ENCODE assay signal across 29 cellular contexts in genomic region chr12:108614041-108614440, GRCh38. TPM values are rescaled to one million over a fixed set of nuclear protein-coding genes. Genes with fewer than 3 reads are reported as not detected.
DNase-seq lines count a peak whose midpoint lies in the region; ATAC-seq and TF ChIP-seq lines count a peak whose summit lies in the region.
"Had no signal": no experiment of that assay in that cellular context is flagged by ENCODE, and none has a peak within 500 bp of the region (broad histone marks: within the 10 kb centered on the region; RNA-seq: fewer than 3 reads in every experiment).

No MANE protein-coding gene starts in this region.

- ATAC-seq in CD4-positive, CD25-positive, alpha-beta regulatory T cell (ENCODE audit: low read depth in 2 of 2) = no peak
- ATAC-seq in IMR-90 (ENCODE audit: low read depth) (no peak), HG03432 (IDR thresholded peaks at IDR 0.05; ENCODE audit: unreplicated experiment) (no peak), GM18873 (IDR thresholded peaks at IDR 0.05; ENCODE audit: low FRiP score, unreplicated experiment) (no peak)
- ATAC-seq in central memory CD8-positive, alpha-beta T cell (replicated peaks; ENCODE audit: extremely low read depth, poor library complexity, severe bottlenecking) = no peak
- ATAC-seq in natural killer cell treated with Interleukin-12 subunit alpha and Interleukin-12 subunit beta and Interleukin-15 and Interleukin-18, amount 100 ng/mL, for 72 hours = no peak

- H3K4me1 Mint-ChIP-seq in CD4-positive, CD25-positive, alpha-beta regulatory T cell = peaks cover 20 to 50% (median 35%) of the 10 kb centered on the region in 4 donors
- H3K4me1 Mint-ChIP-seq in central memory CD8-positive, alpha-beta T cell = peaks cover 40% of the 10 kb centered on the region
- H3K4me1 Mint-ChIP-seq in natural killer cell treated with Interleukin-12 subunit alpha and Interleukin-12 subunit beta and Interleukin-15 and Interleukin-18, amount 100 ng/mL, for 72 hours (ENCODE audit: low read depth in 2 of 2) = peaks cover 57 to 60% of the 10 kb centered on the region in 2 donors

- H3K4me3 Mint-ChIP-seq in CD4-positive, CD25-positive, alpha-beta regulatory T cell = peak overlapping the region in 1 of 4 donors; percentile 40
- no peak overlapping the region for H3K4me3 Mint-ChIP-seq in central memory CD8-positive, alpha-beta T cell
- peak overlapping the region; percentile 6 for H3K4me3 Mint-ChIP-seq in natural killer cell treated with Interleukin-12 subunit alpha and Interleukin-12 subunit beta and Interleukin-15 and Interleukin-18, amount 100 ng/mL, for 72 hours

- peaks cover 11% of the 10 kb centered on the region for H3K36me3 Mint-ChIP-seq in CD4-positive, CD25-positive, alpha-beta regulatory T cell
- H3K36me3 Mint-ChIP-seq in central memory CD8-positive, alpha-beta T cell (ENCODE audit: insufficient read depth) = peaks cover 16% of the 10 kb centered on the region
- H3K36me3 Mint-ChIP-seq in natural killer cell treated with Interleukin-12 subunit alpha and Interleukin-12 subunit beta and Interleukin-15 and Interleukin-18, amount 100 ng/mL, for 72 hours = peaks cover 16% of the 10 kb centered on the region

- POLR2A ChIA-PET in IMR-90 (lab: Charles Lee; ENCODE audit: unreplicated experiment) = no interaction called here

- in situ Hi-C loops in IMR-90 (cut with MboI; ENCODE audit: low sequenced_read_pairs) = no loop called here

- peaks cover 28% of the 10 kb centered on the region for H3K4me1 ChIP-seq in CD4-positive, CD25-positive, alpha-beta regulatory T cell (ENCODE audit: control insufficient read depth, insufficient read depth, low read length, poor library complexity, severe bottlenecking)
- peaks cover 13% of the 10 kb centered on the region for H3K4me1 ChIP-seq in IMR-90 (ENCODE audit: control insufficient read depth, insufficient read depth, low read length)
- H3K4me1 ChIP-seq: pancreas had no signal

- no peaks in the 10 kb centered on the region for H3K27me3 ChIP-seq in CD4-positive, CD25-positive, alpha-beta regulatory T cell (ENCODE audit: control insufficient read depth, insufficient read depth, low read length)
- H3K27me3 ChIP-seq in IMR-90 (ENCODE audit: control insufficient read depth, insufficient read depth, low read length) = no peaks in the 10 kb centered on the region
- H3K27me3 ChIP-seq: brain microvascular endothelial cell, pancreas, right atrium auricular region, vagina had no signal

- H3K4me3 ChIP-seq in CD4-positive, CD25-positive, alpha-beta regulatory T cell (ENCODE audit: low read depth, low read length) = no peak overlapping the region
- H3K4me3 ChIP-seq in IMR-90 (ENCODE audit: insufficient read depth, low read depth, low read length) = no peak overlapping the region
- H3K4me3 ChIP-seq: pancreas, right atrium auricular region, thoracic aorta, vagina had no signal

- no peak overlapping the region for H2BK5ac ChIP-seq in IMR-90 (ENCODE audit: low read depth, low read length, poor library complexity, severe bottlenecking)

- dilution Hi-C loops in IMR-90 (cut with HindIII; ENCODE audit: low sequenced_read_pairs, unreplicated experiment) = no loop called here

- no peak overlapping the region for H4K8ac ChIP-seq in IMR-90 (ENCODE audit: low read depth in 2 of 2, low read length in 2 of 2)

- H4K91ac ChIP-seq in IMR-90 (ENCODE audit: insufficient read depth, low read depth, low read length) = no peak overlapping the region

- no peak overlapping the region for H4K5ac ChIP-seq in IMR-90 (ENCODE audit: low read depth, low read length)

- no TSS peak for BruUV-seq in IMR-90 (replicated peaks; lab: Mats Ljungman, UMichigan)

- no peak overlapping the region for H2AK5ac ChIP-seq in IMR-90 (ENCODE audit: low read depth, low read length)

- H4K20me1 ChIP-seq in IMR-90 (ENCODE audit: insufficient read depth, low read length) = no peaks in the 10 kb centered on the region

- H3K4ac ChIP-seq in IMR-90 (ENCODE audit: low read depth, low read length) = peak overlapping the region; percentile 15; the same call in 1 of the 2 replicates

- H3K27me3 Mint-ChIP-seq in CD4-positive, CD25-positive, alpha-beta regulatory T cell = no peaks in the 10 kb centered on the region
- no peaks in the 10 kb centered on the region for H3K27me3 Mint-ChIP-seq in central memory CD8-positive, alpha-beta T cell
- no peaks in the 10 kb centered on the region for H3K27me3 Mint-ChIP-seq in natural killer cell treated with Interleukin-12 subunit alpha and Interleukin-12 subunit beta and Interleukin-15 and Interleukin-18, amount 100 ng/mL, for 72 hours

- no peak overlapping the region for H2BK20ac ChIP-seq in IMR-90 (ENCODE audit: low read depth, low read length)

- no peak overlapping the region for H3K23ac ChIP-seq in IMR-90 (ENCODE audit: low read depth, low read length)

- H3K18ac ChIP-seq in IMR-90 (ENCODE audit: low read depth, low read length) = no peak overlapping the region

- H3K9me3 Mint-ChIP-seq in CD4-positive, CD25-positive, alpha-beta regulatory T cell = peaks cover 0 to 10% (median 0%) of the 10 kb centered on the region in 7 donors
- H3K9me3 Mint-ChIP-seq in central memory CD8-positive, alpha-beta T cell = no peaks in the 10 kb centered on the region
- H3K9me3 Mint-ChIP-seq in natural killer cell treated with Interleukin-12 subunit alpha and Interleukin-12 subunit beta and Interleukin-15 and Interleukin-18, amount 100 ng/mL, for 72 hours = peaks cover 5% of the 10 kb centered on the region

- peaks cover 0 to 5% of the 10 kb centered on the region in 2 experiments; a peak in 1 of 4 replicates for H3K79me1 ChIP-seq in IMR-90 (ENCODE audit: low read depth in 1 of 2, low read length in 2 of 2)

- no peak for DNase-seq in CD4-positive, CD25-positive, alpha-beta regulatory T cell
- DNase-seq in IMR-90 (no peak), SHP77 treated with DMSO at 0.1 percent for 48 hours (lab: John Stamatoyannopoulos, UW) (no peak)
- no peak for DNase-seq in central memory CD8-positive, alpha-beta T cell (ENCODE audit: low spot score in 2 of 2)
- no peak for DNase-seq in natural killer cell treated with Interleukin-12 subunit alpha and Interleukin-12 subunit beta and Interleukin-15 and Interleukin-18, amount 100 ng/mL, for 72 hours (ENCODE audit: low spot score)
- DNase-seq: activated CD4-positive, alpha-beta T cell treated with anti-CD3 and anti-CD28 coated beads, Interleukin-2, amount 50 U/mL, for 4 hours; activated effector memory CD4-positive, alpha-beta T cell treated with Interleukin-2 at 50 U/mL for 16 hours; brain microvascular endothelial cell; DMS53; effector CD4-positive, alpha-beta T cell; erythroblast; foreskin fibroblast; GDM1; H7; left colon; mesendoderm; NCI-H1048; NCI-H187 treated with DMSO at 0.1 percent for 48 hours; NCI-H526 treated with DMSO at 0.1 percent for 48 hours; stimulated activated CD4-positive, alpha-beta T cell treated with anti-CD3 and anti-CD28 coated beads, Interleukin-4, amount 100 ng/mL, for 1 hour; stimulated activated naive CD4-positive, alpha-beta T cell treated with Interleukin-2 at 50 U/mL for 16 hours had no signal

- H2AFZ ChIP-seq in IMR-90 (replicated peaks; ENCODE audit: low read length, poor library complexity) = no peak overlapping the region

- no peak overlapping the region for H3K14ac ChIP-seq in IMR-90 (replicated peaks; ENCODE audit: low read depth, low read length)

- TF ChIP-seq POLR2A in IMR-90 (IDR thresholded peaks at IDR 0.05; ENCODE audit: low read depth, low read length) = no peak

- H2AK9ac ChIP-seq in IMR-90 (replicated peaks; ENCODE audit: low read depth, low read length, poor library complexity) = no peak overlapping the region

- H3K56ac ChIP-seq in IMR-90 (ENCODE audit: extremely low read depth, insufficient read depth, low read length) = no peak overlapping the region

- peak overlapping the region in 2 of 3 donors; percentile 79 to 92 for H3K27ac Mint-ChIP-seq in CD4-positive, CD25-positive, alpha-beta regulatory T cell
- peak overlapping the region; percentile 77 for H3K27ac Mint-ChIP-seq in central memory CD8-positive, alpha-beta T cell (ENCODE audit: low read depth)
- peak overlapping the region; percentile 92 to 100 for H3K27ac Mint-ChIP-seq in natural killer cell treated with Interleukin-12 subunit alpha and Interleukin-12 subunit beta and Interleukin-15 and Interleukin-18, amount 100 ng/mL, for 72 hours

- H3K27ac ChIP-seq in CD4-positive, CD25-positive, alpha-beta regulatory T cell (ENCODE audit: insufficient read depth, low read length, poor library complexity, severe bottlenecking) = peak overlapping the region; percentile 30
- no peak overlapping the region for H3K27ac ChIP-seq in IMR-90 (ENCODE audit: insufficient read depth, low read length)
- H3K27ac ChIP-seq: brain microvascular endothelial cell, HL-60, pancreas, right atrium auricular region, thoracic aorta, vagina, VCaP had no signal

- 60% methylated on average over 1 of the region's 4 CpGs; no CpG with 5 or more reads in 1 of the 2 experiments for WGBS in IMR-90 (ENCODE audit: extremely low coverage in 2 of 2, insufficient read length in 1 of 2), 2 experiments

- H2BK120ac ChIP-seq in IMR-90 (ENCODE audit: low read depth, low read length) = no peak overlapping the region

- CTCF ChIA-PET in IMR-90 (lab: Yijun Ruan, JAX) = no interaction called here

- no peak overlapping the region for H2BK15ac ChIP-seq in IMR-90 (ENCODE audit: low read depth, low read length)

- TF ChIP-seq CTCF in IMR-90 (conservative IDR thresholded peaks at IDR 0.05; ENCODE audit: low read depth, low read length) = no peak

- no peak overlapping the region for H3K4me2 ChIP-seq in IMR-90 (ENCODE audit: low read depth, low read length)

- H3K9ac ChIP-seq in IMR-90 (ENCODE audit: low read depth, low read length) = no peak overlapping the region

- H3K9me3 ChIP-seq in CD4-positive, CD25-positive, alpha-beta regulatory T cell (ENCODE audit: control insufficient read depth in 2 of 2, low read length in 2 of 2) = peaks cover 2 to 6% of the 10 kb centered on the region in 2 experiments
- H3K9me3 ChIP-seq in IMR-90 (ENCODE audit: control insufficient read depth, insufficient read depth, low read length) = peaks cover 3% of the 10 kb centered on the region; the same call in 1 of the 2 replicates
- H3K9me3 ChIP-seq: pancreas, right atrium auricular region, thoracic aorta, vagina had no signal

- H3K9me1 ChIP-seq in IMR-90 (ENCODE audit: insufficient read depth, low read length) = peaks cover 6% of the 10 kb centered on the region; the same call in 1 of the 2 replicates

- peaks cover 9% of the 10 kb centered on the region for H3K36me3 ChIP-seq in CD4-positive, CD25-positive, alpha-beta regulatory T cell (ENCODE audit: control insufficient read depth, insufficient read depth, low read length)
- H3K36me3 ChIP-seq in IMR-90 (ENCODE audit: control insufficient read depth, insufficient read depth, low read length) = no peaks in the 10 kb centered on the region
- H3K36me3 ChIP-seq: brain microvascular endothelial cell, pancreas, right atrium auricular region, thoracic aorta, vagina had no signal

- intact Hi-C loops in IMR-90 (cut with micrococcal nuclease) = no loop called here

- no peak for TF ChIP-seq RAD21 in IMR-90 (IDR thresholded peaks at IDR 0.05; ENCODE audit: low read length)

RNA-seq across cellular contexts. Expression of gene TMEM119, which starts 16.2 kb away (rescaled TPM):
- total RNA-seq in CD4-positive, CD25-positive, alpha-beta regulatory T cell = 5.9 TPM
- polyA plus RNA-seq in CD4-positive, CD25-positive, alpha-beta regulatory T cell = 1 to 10 TPM in 2 of 4 donors, under 1 TPM in 1, not detected in 1; 0.90 to 3.5 (median 1.5) TPM
- total RNA-seq in IMR-90 (2012; rRNA removed) = 6.7 and 8.1 TPM in 2 replicates
- 8.4 and 9.2 TPM in 2 replicates for polyA plus RNA-seq in IMR-90 (2012; rRNA removed)
- polyA plus RNA-seq in IMR-90 (2012; cell fraction: cytosol; rRNA removed) = 9.3 and 21.4 TPM in 2 replicates
- polyA plus RNA-seq in IMR-90 (2012; cell fraction: nucleus; rRNA removed; ENCODE audit: low replicate concordance) = 4.5 and 5.0 TPM in 2 replicates
- total RNA-seq in natural killer cell treated with Interleukin-12 subunit alpha and Interleukin-12 subunit beta and Interleukin-15 and Interleukin-18, amount 100 ng/mL, for 72 hours = not detected

RNA-seq across cellular contexts. Expression of gene SELPLG, which starts 19.7 kb away (rescaled TPM):
- total RNA-seq in CD4-positive, CD25-positive, alpha-beta regulatory T cell = 218 TPM
- polyA plus RNA-seq in CD4-positive, CD25-positive, alpha-beta regulatory T cell = 100 to 1,000 TPM; 722 to 844 (median 818) TPM
- total RNA-seq in IMR-90 (2012; rRNA removed) = 2.8 and 3.2 TPM in 2 replicates
- 10.8 and 13.9 TPM in 2 replicates for polyA plus RNA-seq in IMR-90 (2012; rRNA removed)
- polyA plus RNA-seq in IMR-90 (2012; cell fraction: cytosol; rRNA removed) = 7.9 and 13.9 TPM in 2 replicates
- 29.8 and 69.7 TPM in 2 replicates for polyA plus RNA-seq in IMR-90 (2012; cell fraction: nucleus; rRNA removed; ENCODE audit: low replicate concordance)
- 10 to 100 TPM; 26.5 to 34.6 TPM for total RNA-seq in natural killer cell treated with Interleukin-12 subunit alpha and Interleukin-12 subunit beta and Interleukin-15 and Interleukin-18, amount 100 ng/mL, for 72 hours

RNA-seq across cellular contexts. Expression of gene ISCU, which starts 51.6 kb away (rescaled TPM):
- total RNA-seq in CD4-positive, CD25-positive, alpha-beta regulatory T cell = 173 TPM
- polyA plus RNA-seq in CD4-positive, CD25-positive, alpha-beta regulatory T cell = 100 to 1,000 TPM; 241 to 295 (median 260) TPM
- 52.7 and 58.3 TPM in 2 replicates for total RNA-seq in IMR-90 (2012; rRNA removed)
- polyA plus RNA-seq in IMR-90 (2012; rRNA removed) = 77.9 and 87.2 TPM in 2 replicates
- polyA plus RNA-seq in IMR-90 (2012; cell fraction: cytosol; rRNA removed) = 38.1 and 73.2 TPM in 2 replicates
- polyA plus RNA-seq in IMR-90 (2012; cell fraction: nucleus; rRNA removed; ENCODE audit: low replicate concordance) = 37.4 and 201 TPM in 2 replicates
- 10 to 100 TPM; 66.1 to 85.3 TPM for total RNA-seq in natural killer cell treated with Interleukin-12 subunit alpha and Interleukin-12 subunit beta and Interleukin-15 and Interleukin-18, amount 100 ng/mL, for 72 hours

RNA-seq across cellular contexts. Expression of gene SART3, which starts 53.1 kb away (rescaled TPM):
- 107 TPM for total RNA-seq in CD4-positive, CD25-positive, alpha-beta regulatory T cell
- 10 to 100 TPM; 25.3 to 37.6 (median 32.2) TPM for polyA plus RNA-seq in CD4-positive, CD25-positive, alpha-beta regulatory T cell
- 37.8 and 61.7 TPM in 2 replicates for total RNA-seq in IMR-90 (2012; rRNA removed)
- 19.8 and 22.6 TPM in 2 replicates for polyA plus RNA-seq in IMR-90 (2012; rRNA removed)
- polyA plus RNA-seq in IMR-90 (2012; cell fraction: cytosol; rRNA removed) = 11.8 and 12.7 TPM in 2 replicates
- polyA plus RNA-seq in IMR-90 (2012; cell fraction: nucleus; rRNA removed; ENCODE audit: low replicate concordance) = 18.0 and 42.4 TPM in 2 replicates
- 100 to 1,000 TPM; 105 to 127 TPM for total RNA-seq in natural killer cell treated with Interleukin-12 subunit alpha and Interleukin-12 subunit beta and Interleukin-15 and Interleukin-18, amount 100 ng/mL, for 72 hours
